17 cellular contexts compared by ENCODE assay signal in genomic region chr15:61459785-61460707, GRCh38.
DNase-seq lines count a peak whose midpoint lies in the region; ATAC-seq, FAIRE-seq and TF ChIP-seq lines count a peak whose summit lies in the region.
"Had no signal": no experiment of that assay in that cellular context is flagged by ENCODE, and none has a peak within 500 bp of the region (broad histone marks: within the 10 kb centered on the region; RNA-seq: fewer than 3 reads in every experiment).

No MANE protein-coding gene starts in this region.

- H3K4me3 ChIP-seq in brain microvascular endothelial cell (ENCODE audit: low read depth, low read length) (no peak overlapping the region), HepG2 (replicated peaks in 1 of 3; ENCODE audit: insufficient read depth in 1 of 3, low read depth in 2 of 3, low read length in 3 of 3) (no peak overlapping the region), neural progenitor cell (no peak overlapping the region)
- H3K4me3 ChIP-seq: right atrium auricular region, SJSA1, tibial artery had no signal

- H2AFZ ChIP-seq in HepG2 (ENCODE audit: low read length) (no peak overlapping the region), neural progenitor cell (replicated peaks) (no peak overlapping the region)

- intact Hi-C loops in HepG2 (cut with micrococcal nuclease; ENCODE audit: unreplicated experiment): no loop called here

- H3K36me3 ChIP-seq in brain microvascular endothelial cell (replicated peaks): no peaks in the 10 kb centered on the region
- no peaks in the 10 kb centered on the region for H3K36me3 ChIP-seq in HepG2 (replicated peaks in 1 of 2; ENCODE audit: control insufficient read depth in 1 of 2, insufficient read depth in 2 of 2, low read length in 2 of 2)
- H3K36me3 ChIP-seq in neural progenitor cell: no peaks in the 10 kb centered on the region
- H3K36me3 ChIP-seq: right atrium auricular region, SJSA1, tibial artery had no signal

- TF ChIP-seq CTCF in brain microvascular endothelial cell (IDR thresholded peaks at IDR 0.05; ENCODE audit: low read depth, low read length, missing control alignments) (no peak), HepG2 (CRISPR knock-in tag; IDR thresholded peaks at IDR 0.05) (no peak), neural progenitor cell (IDR thresholded peaks at IDR 0.05) (no peak)

- no peaks in the 10 kb centered on the region for H3K79me2 ChIP-seq in HepG2 (ENCODE audit: insufficient read depth, low read length)
- no peaks in the 10 kb centered on the region for H3K79me2 ChIP-seq in neural progenitor cell (ENCODE audit: low read depth)

- no peak overlapping the region for H3K27ac Mint-ChIP-seq in neural progenitor cell
- H3K27ac Mint-ChIP-seq in activated naive CD4-positive, alpha-beta T cell treated with anti-CD3 and anti-CD28 coated beads, Interleukin-2, amount 10 ng/mL, durations not matched to agents 7 days and 5 days: no peak overlapping the region
- H3K27ac Mint-ChIP-seq: WTC11 had no signal

- H3K4me2 ChIP-seq in HepG2 (ENCODE audit: low read depth, low read length) (no peak overlapping the region), neural progenitor cell (no peak overlapping the region)

- no peaks in the 10 kb centered on the region for H3F3A ChIP-seq in neural progenitor cell (ENCODE audit: low read depth)

- no peaks in the 10 kb centered on the region for H3K36me3 Mint-ChIP-seq in neural progenitor cell
- no peaks in the 10 kb centered on the region for H3K36me3 Mint-ChIP-seq in activated naive CD4-positive, alpha-beta T cell treated with anti-CD3 and anti-CD28 coated beads, Interleukin-2, amount 10 ng/mL, durations not matched to agents 7 days and 5 days
- H3K36me3 Mint-ChIP-seq: WTC11 had no signal

- in situ Hi-C loops in brain microvascular endothelial cell (cut with HindIII; ENCODE audit: low pct_ligation_motif_present, low sequenced_read_pairs): no loop called here
- in situ Hi-C loops in HepG2 (cut with HindIII; ENCODE audit: extremely low pct_ligation_motif_present, low pct_unique_long_range_greater_than_20kb): no loop called here

- no peak for FAIRE-seq in HepG2 (lab: Jason Lieb, UNC)

- TF ChIP-seq EP300 in HepG2 (IDR thresholded peaks at IDR 0.05; ENCODE audit: low read depth in 2 of 2, low read length in 2 of 2): no peak
- TF ChIP-seq EP300 in HepG2 (CRISPR knock-in tag; IDR thresholded peaks at IDR 0.05; ENCODE audit: borderline replicate concordance): no peak

- TF ChIP-seq POLR2A in HepG2 (IDR thresholded peaks at IDR 0.05; ENCODE audit: insufficient read depth in 1 of 2, low read depth in 2 of 2, low read length in 2 of 2): no peak

- H3K27me3 ChIP-seq in brain microvascular endothelial cell (replicated peaks) (no peaks in the 10 kb centered on the region), HepG2 (ENCODE audit: control insufficient read depth in 1 of 2, insufficient read depth in 2 of 2, low read length in 2 of 2) (no peaks in the 10 kb centered on the region), neural progenitor cell (no peaks in the 10 kb centered on the region)
- H3K27me3 ChIP-seq: right atrium auricular region, SJSA1, tibial artery had no signal

- no peaks in the 10 kb centered on the region for H4K20me1 ChIP-seq in HepG2 (ENCODE audit: insufficient read depth, low read length)
- H4K20me1 ChIP-seq in neural progenitor cell (ENCODE audit: low read depth): no peaks in the 10 kb centered on the region

- H3K27me3 Mint-ChIP-seq in neural progenitor cell (ENCODE audit: insufficient read depth, low read depth): no peaks in the 10 kb centered on the region
- peaks cover 5% of the 10 kb centered on the region for H3K27me3 Mint-ChIP-seq in activated naive CD4-positive, alpha-beta T cell treated with anti-CD3 and anti-CD28 coated beads, Interleukin-2, amount 10 ng/mL, durations not matched to agents 7 days and 5 days

- no peak for TF ChIP-seq RAD21 in HepG2 (CRISPR knock-in tag; IDR thresholded peaks at IDR 0.05)

- no peak overlapping the region for H3K4me3 Mint-ChIP-seq in neural progenitor cell
- H3K4me3 Mint-ChIP-seq in activated naive CD4-positive, alpha-beta T cell treated with anti-CD3 and anti-CD28 coated beads, Interleukin-2, amount 10 ng/mL, durations not matched to agents 7 days and 5 days: no peak overlapping the region
- H3K4me3 Mint-ChIP-seq: WTC11 had no signal

- CTCF ChIA-PET in HepG2 (lab: Yijun Ruan, JAX; ENCODE audit: low intra/inter-chr PET ratio, low total read pairs): no interaction called here
- CTCF ChIA-PET in activated naive CD4-positive, alpha-beta T cell treated with anti-CD3 and anti-CD28 coated beads, Interleukin-2, amount 10 ng/mL, durations not matched to agents 7 days and 5 days (lab: Charles Lee): no interaction called here

- POLR2A ChIA-PET in HepG2 (lab: Yijun Ruan, JAX): no interaction called here

- ATAC-seq in HepG2: no peak
- ATAC-seq: WTC11 had no signal

- WGBS in HepG2 (ENCODE audit: low lambda C conversion rate): 16% methylated on average over 9 of the region's 9 CpGs

- DNase-seq in AG08395 (ENCODE audit: low spot score) (peak; percentile 77), NCI-H146 treated with DMSO at 0.1 percent for 48 hours (lab: John Stamatoyannopoulos, UW; ENCODE audit: unreplicated experiment) (peak; percentile 48), brain microvascular endothelial cell (peak; percentile 85), HepG2 (ENCODE audit: low spot score) (peak; percentile 4), neural progenitor cell (ENCODE audit: low spot score) (no peak), NCI-H1436 treated with DMSO at 0.1 percent for 48 hours (lab: John Stamatoyannopoulos, UW) (no peak), D341Med (ENCODE audit: low spot score) (no peak)
- DNase-seq in activated naive CD4-positive, alpha-beta T cell treated with anti-CD3 and anti-CD28 coated beads, Interleukin-2, amount 10 ng/mL, durations not matched to agents 7 days and 5 days: no peak
- DNase-seq: activated CD8-positive, alpha-beta memory T cell treated with anti-CD3 and anti-CD28 coated beads, Interleukin-2, amount 50 U/mL, for 48 hours; AML-193; hypothalamus; NCI-H1105 treated with DMSO at 0.1 percent for 48 hours; NCI-H524 treated with DMSO at 0.1 percent for 48 hours; tibial artery had no signal

- H3K27ac ChIP-seq in brain microvascular endothelial cell (no peak overlapping the region), HepG2 (ENCODE audit: extremely low read length, insufficient read depth, low read length) (no peak overlapping the region), neural progenitor cell (no peak overlapping the region)
- H3K27ac ChIP-seq: right atrium auricular region, SJSA1, tibial artery had no signal

- H3K4me1 Mint-ChIP-seq in neural progenitor cell: peaks cover 3% of the 10 kb centered on the region
- H3K4me1 Mint-ChIP-seq in activated naive CD4-positive, alpha-beta T cell treated with anti-CD3 and anti-CD28 coated beads, Interleukin-2, amount 10 ng/mL, durations not matched to agents 7 days and 5 days: no peaks in the 10 kb centered on the region
- H3K4me1 Mint-ChIP-seq: WTC11 had no signal

- no peaks in the 10 kb centered on the region for H3K9me3 Mint-ChIP-seq in neural progenitor cell
- no peaks in the 10 kb centered on the region for H3K9me3 Mint-ChIP-seq in activated naive CD4-positive, alpha-beta T cell treated with anti-CD3 and anti-CD28 coated beads, Interleukin-2, amount 10 ng/mL, durations not matched to agents 7 days and 5 days

- no TSS peak for BruUV-seq in HepG2 (replicated peaks; lab: Mats Ljungman, UMichigan)

- no peaks in the 10 kb centered on the region for H3K4me1 ChIP-seq in HepG2 (ENCODE audit: insufficient read depth, low read length)
- H3K4me1 ChIP-seq in neural progenitor cell: no peaks in the 10 kb centered on the region
- H3K4me1 ChIP-seq: right atrium auricular region, tibial artery had no signal

- no peaks in the 10 kb centered on the region for H3K9me3 ChIP-seq in HepG2 (ENCODE audit: low read length)
- H3K9me3 ChIP-seq in neural progenitor cell (ENCODE audit: low read depth): no peaks in the 10 kb centered on the region
- H3K9me3 ChIP-seq: right atrium auricular region, SJSA1, tibial artery had no signal

- no peak overlapping the region for H3K9ac ChIP-seq in HepG2 (ENCODE audit: insufficient read depth, low read depth, low read length)
- H3K9ac ChIP-seq in neural progenitor cell: no peak overlapping the region

TF ChIP-seq in HepG2, 621 proteins besides CTCF, POLR2A, EP300 and RAD21:
- TF ChIP-seq ARID5B (CRISPR knock-in tag; IDR thresholded peaks at IDR 0.05) (no peak), FOSL2 (CRISPR knock-in tag; IDR thresholded peaks at IDR 0.05) (peak; percentile 44; the same call in 1 of the 2 replicates)

Comparison
In these comparisons a context has a peak if more than half of its experiments do, and no peak if none do; other contexts are left out.
1. DNase-seq: peak in AG08395 (single experiment), NCI-H146 treated with DMSO at 0.1 percent for 48 hours (single experiment), brain microvascular endothelial cell (single experiment) and HepG2 (single experiment); none in neural progenitor cell (single experiment), NCI-H1436 treated with DMSO at 0.1 percent for 48 hours (single experiment), D341Med (single experiment) and activated naive CD4-positive, alpha-beta T cell treated with anti-CD3 and anti-CD28 coated beads, Interleukin-2, amount 10 ng/mL, durations not matched to agents 7 days and 5 days (single experiment).